Comparison of ENCODE assay signal across 8 cellular contexts in genomic region chr22:25447689-25448434, GRCh38.
DNase-seq lines count a peak whose midpoint lies in the region; ATAC-seq and FAIRE-seq lines count a peak whose summit lies in the region.

No MANE protein-coding gene starts in this region.

- H3K4me1 Mint-ChIP-seq in natural killer cell treated with Interleukin-12 subunit alpha and Interleukin-12 subunit beta and Interleukin-15 and Interleukin-18, amount 100 ng/mL, for 72 hours (ENCODE audit: low read depth in 2 of 2) = peaks cover 35 to 38% of the 10 kb centered on the region in 2 donors

- in situ Hi-C loops in KBM-7 (cut with MboI; ENCODE audit: low pct_unique_long_range_greater_than_20kb, low sequenced_read_pairs) = no loop called here

- peak; percentile 86 for DNase-seq in DMS153 treated with DMSO at 0.1 percent for 48 hours (lab: John Stamatoyannopoulos, UW; ENCODE audit: unreplicated experiment)
- DNase-seq in KBM-7 = peak; percentile 92
- peak; percentile 46 for DNase-seq in RCC 7860 (ENCODE audit: low spot score)
- peak; percentile 78 to 80 for DNase-seq in activated T-helper 1 cell treated with anti-CD3 and anti-CD28 coated beads, Interleukin-2, amount 50 U/mL, for 16 hours (ENCODE audit: low read depth in 1 of 2, low spot score in 1 of 2)
- peak; percentile 77 for DNase-seq in fibroblast of peridontal ligament (ENCODE audit: extremely low read depth)
- DNase-seq in natural killer cell treated with Interleukin-12 subunit alpha and Interleukin-12 subunit beta and Interleukin-15 and Interleukin-18, amount 100 ng/mL, for 72 hours (ENCODE audit: low spot score) = peak; percentile 94
- DNase-seq in stimulated activated naive CD4-positive, alpha-beta T cell treated with Interleukin-2 at 50 U/mL for 16 hours (lab: John Stamatoyannopoulos, UW) = peak; percentile 82

- no peak for FAIRE-seq in RCC 7860 (lab: Jason Lieb, UNC)

- ATAC-seq in GM21528 (IDR thresholded peaks at IDR 0.05; ENCODE audit: low FRiP score, unreplicated experiment) = peak; percentile 74
- peak; percentile 95 to 96 for ATAC-seq in natural killer cell treated with Interleukin-12 subunit alpha and Interleukin-12 subunit beta and Interleukin-15 and Interleukin-18, amount 100 ng/mL, for 72 hours

- H3K27ac Mint-ChIP-seq in natural killer cell treated with Interleukin-12 subunit alpha and Interleukin-12 subunit beta and Interleukin-15 and Interleukin-18, amount 100 ng/mL, for 72 hours = peak overlapping the region; percentile 92 to 98

- peak overlapping the region; percentile 82 for H3K4me3 Mint-ChIP-seq in natural killer cell treated with Interleukin-12 subunit alpha and Interleukin-12 subunit beta and Interleukin-15 and Interleukin-18, amount 100 ng/mL, for 72 hours

- no peaks in the 10 kb centered on the region for H3K27me3 Mint-ChIP-seq in natural killer cell treated with Interleukin-12 subunit alpha and Interleukin-12 subunit beta and Interleukin-15 and Interleukin-18, amount 100 ng/mL, for 72 hours

- H3K36me3 Mint-ChIP-seq in natural killer cell treated with Interleukin-12 subunit alpha and Interleukin-12 subunit beta and Interleukin-15 and Interleukin-18, amount 100 ng/mL, for 72 hours = peaks cover 9% of the 10 kb centered on the region

- H3K9me3 Mint-ChIP-seq in natural killer cell treated with Interleukin-12 subunit alpha and Interleukin-12 subunit beta and Interleukin-15 and Interleukin-18, amount 100 ng/mL, for 72 hours = no peaks in the 10 kb centered on the region

Comparison
In these comparisons a context has a peak if more than half of its experiments do, and no peak if none do; other contexts are left out.
1. Peak in every context shown above with its lines: DNase-seq and ATAC-seq.